ENCODE assay signal across 23 cellular contexts in genomic region chr16:11205065-11205699, GRCh38. TPM values are rescaled to one million over a fixed set of nuclear protein-coding genes. Genes with fewer than 3 reads are reported as not detected.
DNase-seq lines count a peak whose midpoint lies in the region; ATAC-seq and TF ChIP-seq lines count a peak whose summit lies in the region.
"Had no signal": no experiment of that assay in that cellular context is flagged by ENCODE, and none has a peak within 500 bp of the region (broad histone marks: within the 10 kb centered on the region; RNA-seq: fewer than 3 reads in every experiment).

No MANE protein-coding gene starts in this region.

- H3K9me3 Mint-ChIP-seq in activated CD4-positive, alpha-beta T cell treated with anti-CD3 and anti-CD28 coated beads, Interleukin-2, amount 10 ng/mL, durations not matched to agents 24 days and 14 days = peaks cover 6% of the 10 kb centered on the region
- no peaks in the 10 kb centered on the region for H3K9me3 Mint-ChIP-seq in activated T-helper 17 cell treated with anti-CD3 and anti-CD28 coated beads, Interleukin-2, amount 50 U/mL, for 72 hours
- H3K9me3 Mint-ChIP-seq: H9 had no signal

- no peak for TF ChIP-seq POLR2A in tibial nerve (IDR thresholded peaks at IDR 0.05)

- H4K8ac ChIP-seq in mesenchymal stem cell (ENCODE audit: low read length) = no peak overlapping the region

- no peak overlapping the region for H3K4me3 Mint-ChIP-seq in activated CD4-positive, alpha-beta T cell treated with anti-CD3 and anti-CD28 coated beads, Interleukin-2, amount 10 ng/mL, durations not matched to agents 24 days and 14 days
- peak overlapping the region; percentile 82 for H3K4me3 Mint-ChIP-seq in activated T-helper 17 cell treated with anti-CD3 and anti-CD28 coated beads, Interleukin-2, amount 50 U/mL, for 72 hours
- H3K4me3 Mint-ChIP-seq: B cell, endodermal cell, H9, memory B cell had no signal

- no peak overlapping the region for H2BK15ac ChIP-seq in mesenchymal stem cell (ENCODE audit: low read depth, poor library complexity, severe bottlenecking)

- peak overlapping the region; percentile 30 to 82 for H2BK12ac ChIP-seq in mesenchymal stem cell (ENCODE audit: low read length in 2 of 2)

- TF ChIP-seq EP300 in tibial nerve (IDR thresholded peaks at IDR 0.05) = no peak

- H3K4me1 ChIP-seq in mesenchymal stem cell (ENCODE audit: control insufficient read depth, insufficient read depth, low read depth, low read length) (peaks cover 39% of the 10 kb centered on the region), tibial nerve (peaks cover 0 to 12% (median 2%) of the 10 kb centered on the region in 4 donors)
- H3K4me1 ChIP-seq: gastrocnemius medialis had no signal

- H3K9ac ChIP-seq in mesenchymal stem cell (ENCODE audit: low read length) = no peak overlapping the region

- H3K4ac ChIP-seq in mesenchymal stem cell (ENCODE audit: low read depth in 1 of 2, low read length in 2 of 2) = peak overlapping the region in 1 of 2 experiments; percentile 44

- H3K36me3 ChIP-seq in mesenchymal stem cell (ENCODE audit: control insufficient read depth in 1 of 2, insufficient read depth in 2 of 2, low read depth in 1 of 2, low read length in 2 of 2) = no peaks in the 10 kb centered on the region
- H3K36me3 ChIP-seq in tibial nerve = no peaks in the 10 kb centered on the region
- H3K36me3 ChIP-seq: adrenal gland, esophagus squamous epithelium, gastrocnemius medialis, ovary, upper lobe of left lung had no signal

- H2BK5ac ChIP-seq in mesenchymal stem cell (ENCODE audit: low read depth, low read length, poor library complexity, severe bottlenecking) = no peak overlapping the region

- no peak for ATAC-seq in activated T-helper 17 cell treated with anti-CD3 and anti-CD28 coated beads, Interleukin-2, amount 50 U/mL, for 72 hours (replicated peaks)

- peak overlapping the region; percentile 40 for H4K91ac ChIP-seq in mesenchymal stem cell (ENCODE audit: low read length)

- TF ChIP-seq CTCF in tibial nerve (IDR thresholded peaks at IDR 0.05) = no peak

- H2AK5ac ChIP-seq in mesenchymal stem cell (ENCODE audit: low read length, severe bottlenecking) = no peak overlapping the region

- no peak for DNase-seq in activated CD4-positive, alpha-beta T cell treated with anti-CD3 and anti-CD28 coated beads, Interleukin-2, amount 10 ng/mL, durations not matched to agents 24 days and 14 days
- DNase-seq in activated CD4-positive, alpha-beta T cell treated with anti-CD3 and anti-CD28 coated beads, Interleukin-2, amount 50 U/mL, for 4 hours = no peak
- DNase-seq in COLO668 (lab: John Stamatoyannopoulos, UW; ENCODE audit: unreplicated experiment) (peak; percentile 11), mesenchymal stem cell (no peak), tibial nerve (ENCODE audit: low spot score in 2 of 2) (no peak), cortex of kidney (lab: John Stamatoyannopoulos, UW) (no peak), DMS153 (lab: John Stamatoyannopoulos, UW) (no peak)
- DNase-seq: endodermal cell; esophagus squamous epithelium; gastrocnemius medialis; H9; hypothalamus; naive thymus-derived CD4-positive, alpha-beta T cell; NCI-H1436 treated with DMSO at 0.1 percent for 48 hours; stimulated activated CD4-positive, alpha-beta T cell treated with anti-CD3 and anti-CD28 coated beads, Interleukin-4, amount 100 ng/mL, for 4 hours had no signal

- H3K27me3 Mint-ChIP-seq in activated CD4-positive, alpha-beta T cell treated with anti-CD3 and anti-CD28 coated beads, Interleukin-2, amount 10 ng/mL, durations not matched to agents 24 days and 14 days = no peaks in the 10 kb centered on the region
- H3K27me3 Mint-ChIP-seq in activated T-helper 17 cell treated with anti-CD3 and anti-CD28 coated beads, Interleukin-2, amount 50 U/mL, for 72 hours = no peaks in the 10 kb centered on the region
- H3K27me3 Mint-ChIP-seq: naive thymus-derived CD4-positive, alpha-beta T cell had no signal

- peak overlapping the region in 1 of 2 experiments; percentile 61 for H3K18ac ChIP-seq in mesenchymal stem cell (ENCODE audit: low read depth in 1 of 2, low read length in 2 of 2)

- WGBS in mesenchymal stem cell = 92% methylated on average over 19 of the region's 19 CpGs
- 81 to 85% methylated on average over 19 of the region's 19 CpGs for WGBS in tibial nerve, 2 donors

- peaks cover 44% of the 10 kb centered on the region for H3K4me1 Mint-ChIP-seq in activated CD4-positive, alpha-beta T cell treated with anti-CD3 and anti-CD28 coated beads, Interleukin-2, amount 10 ng/mL, durations not matched to agents 24 days and 14 days
- H3K4me1 Mint-ChIP-seq in activated T-helper 17 cell treated with anti-CD3 and anti-CD28 coated beads, Interleukin-2, amount 50 U/mL, for 72 hours = peaks cover 19% of the 10 kb centered on the region

- H3K4me2 ChIP-seq in mesenchymal stem cell (ENCODE audit: low read length, poor library complexity, severe bottlenecking) = no peak overlapping the region
- H3K4me2 ChIP-seq: A549 had no signal

- H3K4me3 ChIP-seq in mesenchymal stem cell (ENCODE audit: insufficient read depth in 1 of 2, low read depth in 1 of 2, low read length in 2 of 2) (no peak overlapping the region), tibial nerve (no peak overlapping the region)
- H3K4me3 ChIP-seq: A549, adrenal gland, esophagus squamous epithelium, gastrocnemius medialis, ovary, SK-N-MC, upper lobe of left lung had no signal

- no peaks in the 10 kb centered on the region for H3K79me1 ChIP-seq in mesenchymal stem cell (replicated peaks; ENCODE audit: low read length, poor library complexity, severe bottlenecking)

- H3K27me3 ChIP-seq in mesenchymal stem cell (ENCODE audit: control insufficient read depth in 1 of 2, insufficient read depth in 1 of 2, low read length in 2 of 2) = no peaks in the 10 kb centered on the region
- H3K27me3 ChIP-seq in tibial nerve = no peaks in the 10 kb centered on the region
- H3K27me3 ChIP-seq: adrenal gland, gastrocnemius medialis, ovary, upper lobe of left lung had no signal

- H3K27ac ChIP-seq in mesenchymal stem cell (ENCODE audit: low read length, poor library complexity, severe bottlenecking) (no peak overlapping the region), tibial nerve (no peak overlapping the region)
- H3K27ac ChIP-seq: A549, esophagus squamous epithelium, gastrocnemius medialis, ovary, SK-N-MC had no signal

- H3K9me3 ChIP-seq in mesenchymal stem cell (ENCODE audit: control insufficient read depth, low read length) = peaks cover 8% of the 10 kb centered on the region
- peaks cover 0 to 11% (median 0%) of the 10 kb centered on the region in 4 donors for H3K9me3 ChIP-seq in tibial nerve
- H3K9me3 ChIP-seq: adrenal gland, gastrocnemius medialis, ovary had no signal

- H2BK120ac ChIP-seq in mesenchymal stem cell (ENCODE audit: low read depth, low read length) = no peak overlapping the region

- intact Hi-C loops in activated CD4-positive, alpha-beta T cell treated with anti-CD3 and anti-CD28 coated beads, Interleukin-2, amount 10 ng/mL, durations not matched to agents 24 days and 14 days (cut with micrococcal nuclease) = no loop called here

- H3K23ac ChIP-seq in mesenchymal stem cell (ENCODE audit: low read length in 2 of 2) = peak overlapping the region in 1 of 2 experiments; percentile 14

- H3K14ac ChIP-seq in mesenchymal stem cell (ENCODE audit: low read length in 2 of 2) = peak overlapping the region in 1 of 2 experiments; percentile 29

- peak overlapping the region; percentile 29 for H3K27ac Mint-ChIP-seq in activated CD4-positive, alpha-beta T cell treated with anti-CD3 and anti-CD28 coated beads, Interleukin-2, amount 10 ng/mL, durations not matched to agents 24 days and 14 days
- peak overlapping the region; percentile 99 for H3K27ac Mint-ChIP-seq in activated T-helper 17 cell treated with anti-CD3 and anti-CD28 coated beads, Interleukin-2, amount 50 U/mL, for 72 hours
- H3K27ac Mint-ChIP-seq: B cell, endodermal cell, H9, memory B cell had no signal

- peaks cover 5% of the 10 kb centered on the region for H3K36me3 Mint-ChIP-seq in activated CD4-positive, alpha-beta T cell treated with anti-CD3 and anti-CD28 coated beads, Interleukin-2, amount 10 ng/mL, durations not matched to agents 24 days and 14 days (ENCODE audit: low read depth)
- H3K36me3 Mint-ChIP-seq in activated T-helper 17 cell treated with anti-CD3 and anti-CD28 coated beads, Interleukin-2, amount 50 U/mL, for 72 hours (ENCODE audit: low read depth) = no peaks in the 10 kb centered on the region

- no peak overlapping the region for H2AFZ ChIP-seq in mesenchymal stem cell (ENCODE audit: low read depth, low read length)

RNA-seq across cellular contexts. Expression of gene SOCS1, which starts 50.8 kb away (rescaled TPM):
- total RNA-seq in activated CD4-positive, alpha-beta T cell treated with anti-CD3 and anti-CD28 coated beads, Interleukin-2, amount 10 ng/mL, durations not matched to agents 24 days and 14 days = 152 and 153 TPM in 2 replicates
- total RNA-seq in activated T-helper 17 cell treated with anti-CD3 and anti-CD28 coated beads, Interleukin-2, amount 50 U/mL, for 72 hours = 100 to 1,000 TPM in 1 of 2 donors, 10 to 100 TPM in 1; 89.7 to 124 TPM
- 22.8 TPM for polyA plus RNA-seq in mesenchymal stem cell (2013, experiment 1 of 2)
- polyA plus RNA-seq in mesenchymal stem cell (2013, experiment 2 of 2) = 21.9 TPM
- 10 to 100 TPM in 2 of 4 donors, 1 to 10 TPM in 2; 7.4 to 29.6 (median 14.7) TPM for total RNA-seq in tibial nerve
